ENCODE assay signal across 9 cellular contexts in genomic region chr3:157156844-157157635, GRCh38. TPM values are rescaled to one million over a fixed set of nuclear protein-coding genes. Genes with fewer than 3 reads are reported as not detected.
A peak's percentile ranks its signal among the peaks of the same experiment; 100 is the strongest.
DNase-seq lines count a peak whose midpoint lies in the region; ATAC-seq and TF ChIP-seq lines count a peak whose summit lies in the region.
"Had no signal": no experiment of that assay in that cellular context is flagged by ENCODE, and none has a peak within 500 bp of the region (broad histone marks: within the 10 kb centered on the region; RNA-seq: fewer than 3 reads in every experiment).

No MANE protein-coding gene starts in this region.

- no peak for DNase-seq in T-helper 2 cell treated with Interferon-gamma antibody and Interleukin-4, amounts not matched to agents 5 μg/mL and 100 μg/mL, for 36 hours (ENCODE audit: low spot score)
- DNase-seq in T-helper 2 cell (no peak), RWPE2 (ENCODE audit: low spot score) (no peak), fibroblast of lung (ENCODE audit: low read depth in 2 of 2) (peak in 1 of 2 donors; percentile 40), spleen (no peak), dermis blood vessel endothelial cell (no peak), AG20443 (ENCODE audit: low spot score) (no peak)

- ATAC-seq in RWPE2 (ENCODE audit: low read depth): no peak
- ATAC-seq in GM18498 (IDR thresholded peaks at IDR 0.05; ENCODE audit: unreplicated experiment): no peak
- ATAC-seq: left lobe of liver had no signal

- H2AFZ ChIP-seq in fibroblast of lung (ENCODE audit: low read length): no peak overlapping the region

- no peaks in the 10 kb centered on the region for H3K27me3 Mint-ChIP-seq in T-helper 2 cell treated with Interferon-gamma antibody and Interleukin-4, amounts not matched to agents 5 μg/mL and 100 μg/mL, for 36 hours (ENCODE audit: low read depth)

- H3K36me3 ChIP-seq in RWPE2 (ENCODE audit: low read depth) (peaks cover 72% of the 10 kb centered on the region), fibroblast of lung (ENCODE audit: control insufficient read depth, insufficient read depth, low read length) (peaks cover 6% of the 10 kb centered on the region), spleen (peaks cover 1 to 70% (median 63%) of the 10 kb centered on the region in 6 donors)

- 38 to 65% (median 57%) methylated on average over 7 of the region's 7 CpGs for WGBS in spleen, 5 donors

- H3K9me3 Mint-ChIP-seq in T-helper 2 cell treated with Interferon-gamma antibody and Interleukin-4, amounts not matched to agents 5 μg/mL and 100 μg/mL, for 36 hours: no peaks in the 10 kb centered on the region

- H3K9me3 ChIP-seq in RWPE2 (ENCODE audit: severe bottlenecking): no peaks in the 10 kb centered on the region
- H3K9me3 ChIP-seq in fibroblast of lung (ENCODE audit: control insufficient read depth, insufficient read depth, low read depth, low read length): no peaks in the 10 kb centered on the region
- no peaks in the 10 kb centered on the region for H3K9me3 ChIP-seq in spleen

- peak overlapping the region; percentile 94 for H3K4me3 Mint-ChIP-seq in T-helper 2 cell treated with Interferon-gamma antibody and Interleukin-4, amounts not matched to agents 5 μg/mL and 100 μg/mL, for 36 hours

- peak overlapping the region; percentile 68 for H3K4me3 ChIP-seq in RWPE2 (ENCODE audit: severe bottlenecking)
- H3K4me3 ChIP-seq in fibroblast of lung (replicated peaks in 1 of 4; ENCODE audit: control extremely low read depth in 1 of 4, insufficient read depth in 1 of 4, low read depth in 3 of 4, low read length in 4 of 4): peak overlapping the region; percentile 52 to 99 (median 72)
- H3K4me3 ChIP-seq in spleen: peak overlapping the region in 7 of 8 donors; percentile 63 to 93 (median 82)

- peak overlapping the region; percentile 95 for H3K4me2 ChIP-seq in fibroblast of lung (ENCODE audit: extremely low read depth, insufficient read depth, low read length)

- no peak overlapping the region for H3K9ac ChIP-seq in fibroblast of lung (ENCODE audit: insufficient read depth, low read length)

- intact Hi-C loops in spleen (cut with DNase I; ENCODE audit: low total_unique reads): no loop called here

- H3K27ac Mint-ChIP-seq in T-helper 2 cell treated with Interferon-gamma antibody and Interleukin-4, amounts not matched to agents 5 μg/mL and 100 μg/mL, for 36 hours: peak overlapping the region; percentile 16

- TF ChIP-seq POLR2A in spleen (IDR thresholded peaks at IDR 0.05): no peak

- H3K27me3 ChIP-seq in RWPE2 (ENCODE audit: insufficient read depth, poor library complexity, severe bottlenecking) (no peaks in the 10 kb centered on the region), fibroblast of lung (ENCODE audit: control insufficient read depth, insufficient read depth, low read length) (no peaks in the 10 kb centered on the region), spleen (replicated peaks in 1 of 7) (no peaks in the 10 kb centered on the region)

- no peak overlapping the region for H3K27ac ChIP-seq in RWPE2 (ENCODE audit: poor library complexity, severe bottlenecking)
- no peak overlapping the region for H3K27ac ChIP-seq in fibroblast of lung (ENCODE audit: insufficient read depth, low read length)
- H3K27ac ChIP-seq in spleen: peak overlapping the region in 4 of 8 donors; percentile 100

- peaks cover 74% of the 10 kb centered on the region for H3K79me2 ChIP-seq in fibroblast of lung (ENCODE audit: control insufficient read depth, insufficient read depth, low read length)

- peaks cover 10% of the 10 kb centered on the region for H4K20me1 ChIP-seq in fibroblast of lung (ENCODE audit: control insufficient read depth, extremely low read depth, insufficient read depth, low read length)

- TF ChIP-seq CTCF in RWPE2 (IDR thresholded peaks at IDR 0.05; ENCODE audit: poor library complexity, severe bottlenecking) (no peak), fibroblast of lung (conservative IDR thresholded peaks at IDR 0.05 in 1 of 2, IDR thresholded peaks at IDR 0.05 in 1 of 2; ENCODE audit: low read depth in 1 of 2, low read length in 2 of 2) (no peak), spleen (IDR thresholded peaks at IDR 0.05 in 8 of 11, conservative IDR thresholded peaks at IDR 0.05 in 3 of 11) (no peak)

- peaks cover 50% of the 10 kb centered on the region for H3K4me1 Mint-ChIP-seq in T-helper 2 cell treated with Interferon-gamma antibody and Interleukin-4, amounts not matched to agents 5 μg/mL and 100 μg/mL, for 36 hours (ENCODE audit: low read depth)

- H3K36me3 Mint-ChIP-seq in T-helper 2 cell treated with Interferon-gamma antibody and Interleukin-4, amounts not matched to agents 5 μg/mL and 100 μg/mL, for 36 hours (ENCODE audit: low read depth): peaks cover 68% of the 10 kb centered on the region

- peaks cover 48% of the 10 kb centered on the region for H3K4me1 ChIP-seq in RWPE2 (ENCODE audit: insufficient read depth, poor library complexity, severe bottlenecking)
- peaks cover 6% of the 10 kb centered on the region for H3K4me1 ChIP-seq in fibroblast of lung (ENCODE audit: control insufficient read depth, extremely low read depth, insufficient read depth, low read length)
- peaks cover 55 to 86% (median 82%) of the 10 kb centered on the region in 6 donors for H3K4me1 ChIP-seq in spleen

RNA-seq across cellular contexts. Expression of gene CCNL1, which starts 2.9 kb away (rescaled TPM):
- 140 and 219 TPM in 2 replicates for total RNA-seq in fibroblast of lung
- 63.8 and 88.2 TPM in 2 replicates for polyA plus RNA-seq in fibroblast of lung
- 27.8 and 35.7 TPM in 2 replicates for polyA plus RNA-seq in fibroblast of lung (2012)
- 12.2 and 31.2 TPM in 2 replicates for polyA minus RNA-seq in fibroblast of lung (ENCODE audit: low replicate concordance)
- total RNA-seq in spleen: 100 to 1,000 TPM; 187 to 405 (median 247) TPM
- 100 to 1,000 TPM in 2 of 3 donors, 10 to 100 TPM in 1; 76.9 to 168 (median 115) TPM for polyA plus RNA-seq in spleen
- total RNA-seq in dermis blood vessel endothelial cell: 87.8 and 195 TPM in 2 replicates
